In genomic region chr19:12726988-12727316, GRCh38 we compare ENCODE assay signal across 19 cellular contexts. TPM values are rescaled to one million over a fixed set of nuclear protein-coding genes. Genes with fewer than 3 reads are reported as not detected.
DNase-seq lines count a peak whose midpoint lies in the region; ATAC-seq and TF ChIP-seq lines count a peak whose summit lies in the region.
"Had no signal": no experiment of that assay in that cellular context is flagged by ENCODE, and none has a peak within 500 bp of the region (broad histone marks: within the 10 kb centered on the region; RNA-seq: fewer than 3 reads in every experiment).

No MANE protein-coding gene starts in this region.

- no peaks in the 10 kb centered on the region for H4K20me1 ChIP-seq in OCI-LY1 (ENCODE audit: insufficient read depth, low read length)

- no peak for TF ChIP-seq CTCF in activated CD8-positive, alpha-beta T cell treated with anti-CD3 and anti-CD28 coated beads for 36 hours (IDR thresholded peaks at IDR 0.05)
- TF ChIP-seq CTCF in OCI-LY1 (IDR thresholded peaks at IDR 0.05; ENCODE audit: low read length): no peak
- TF ChIP-seq CTCF in CD8-positive, alpha-beta T cell (IDR thresholded peaks at IDR 0.05): no peak
- TF ChIP-seq CTCF in right lobe of liver (IDR thresholded peaks at IDR 0.05): no peak

- H3K4me1 ChIP-seq in OCI-LY1 (ENCODE audit: insufficient read depth, low read length, severe bottlenecking) (peaks cover 22% of the 10 kb centered on the region), right lobe of liver (peaks cover 0 to 25% (median 11%) of the 10 kb centered on the region in 4 donors)
- peaks cover 16% of the 10 kb centered on the region for H3K4me1 ChIP-seq in CD8-positive, alpha-beta T cell (ENCODE audit: insufficient read depth, low read length)
- H3K4me1 ChIP-seq: Caco-2 had no signal

- H3K79me2 ChIP-seq in OCI-LY1 (ENCODE audit: insufficient read depth, low read length): peaks cover 21% of the 10 kb centered on the region

- H3K9me3 Mint-ChIP-seq in activated CD8-positive, alpha-beta T cell treated with anti-CD3 and anti-CD28 coated beads, Interleukin-2, amount 10 ng/mL, durations not matched to agents 7 days and 5 days (ENCODE audit: insufficient read depth): no peaks in the 10 kb centered on the region
- no peaks in the 10 kb centered on the region for H3K9me3 Mint-ChIP-seq in activated CD8-positive, alpha-beta T cell treated with anti-CD3 and anti-CD28 coated beads for 36 hours
- no peaks in the 10 kb centered on the region for H3K9me3 Mint-ChIP-seq in activated naive CD8-positive, alpha-beta T cell treated with anti-CD3 and anti-CD28 coated beads, Interleukin-2, amount 10 ng/mL, durations not matched to agents 7 days and 5 days
- no peaks in the 10 kb centered on the region for H3K9me3 Mint-ChIP-seq in stimulated activated memory B cell treated with anti-CD40 and anti-IgM and Interleukin-4, amounts not matched to agents 10 μg/mL and 1 μg/mL and 100 μg/mL, for 72 hours
- H3K9me3 Mint-ChIP-seq in CD8-positive, alpha-beta T cell: no peaks in the 10 kb centered on the region

- H3K27ac Mint-ChIP-seq in activated CD8-positive, alpha-beta T cell treated with anti-CD3 and anti-CD28 coated beads, Interleukin-2, amount 10 ng/mL, durations not matched to agents 7 days and 5 days: peak overlapping the region; percentile 63
- H3K27ac Mint-ChIP-seq in activated CD8-positive, alpha-beta T cell treated with anti-CD3 and anti-CD28 coated beads for 36 hours: no peak overlapping the region
- peak overlapping the region; percentile 26 for H3K27ac Mint-ChIP-seq in activated naive CD8-positive, alpha-beta T cell treated with anti-CD3 and anti-CD28 coated beads, Interleukin-2, amount 10 ng/mL, durations not matched to agents 7 days and 5 days
- peak overlapping the region; percentile 53 for H3K27ac Mint-ChIP-seq in stimulated activated memory B cell treated with anti-CD40 and anti-IgM and Interleukin-4, amounts not matched to agents 10 μg/mL and 1 μg/mL and 100 μg/mL, for 72 hours
- no peak overlapping the region for H3K27ac Mint-ChIP-seq in CD8-positive, alpha-beta T cell

- TF ChIP-seq POLR2A in right lobe of liver (IDR thresholded peaks at IDR 0.05): no peak

- POLR2A ChIA-PET in activated CD8-positive, alpha-beta T cell treated with anti-CD3 and anti-CD28 coated beads, Interleukin-2, amount 10 ng/mL, durations not matched to agents 7 days and 5 days (lab: Charles Lee): interaction anchor here (0.6 to 1.5 kb wide), 2 partner anchors 45 to 64 kb away, joined by 3 read pairs; partner anchors contain the start of genes DHPS and JUNB
- POLR2A ChIA-PET in activated CD8-positive, alpha-beta T cell treated with anti-CD3 and anti-CD28 coated beads for 36 hours (lab: Charles Lee): interaction anchor here (9.0 kb wide), 1 partner anchor 7 kb away, joined by 160 read pairs; the partner anchor contains the start of genes GET3 and TRIR
- POLR2A ChIA-PET in activated naive CD8-positive, alpha-beta T cell treated with anti-CD3 and anti-CD28 coated beads, Interleukin-2, amount 10 ng/mL, durations not matched to agents 7 days and 5 days (lab: Charles Lee): interaction anchor here (0.7 to 7.2 kb wide), 2 partner anchors 7 to 16 kb away, joined by 4 to 162 read pairs; partner anchors contain the start of genes GET3 and TRIR
- POLR2A ChIA-PET in CD8-positive, alpha-beta T cell (lab: Charles Lee): interaction anchor here (0.7 to 1.2 kb wide), 2 partner anchors 31 to 103 kb away, joined by 3 read pairs; partner anchors contain the start of gene FBXW9

- DNase-seq in activated CD8-positive, alpha-beta T cell treated with anti-CD3 and anti-CD28 coated beads, Interleukin-2, amount 10 ng/mL, durations not matched to agents 7 days and 5 days: no peak
- DNase-seq in activated CD8-positive, alpha-beta T cell treated with anti-CD3 and anti-CD28 coated beads for 36 hours: no peak
- DNase-seq in activated naive CD8-positive, alpha-beta T cell treated with anti-CD3 and anti-CD28 coated beads, Interleukin-2, amount 10 ng/mL, durations not matched to agents 7 days and 5 days: no peak
- DNase-seq in CD8-positive, alpha-beta T cell: no peak
- DNase-seq in right lobe of liver (no peak), mesenteric fat pad (ENCODE audit: low spot score) (no peak)
- DNase-seq: C1 segment of cervical spinal cord, Caco-2, HCEC 1CT, NCI-H1092 treated with DMSO at 0.1 percent for 48 hours, NCI-H1694 treated with DMSO at 0.1 percent for 48 hours, NCI-H69, SHP77 treated with DMSO at 0.1 percent for 48 hours had no signal

- H3K4me3 Mint-ChIP-seq in activated CD8-positive, alpha-beta T cell treated with anti-CD3 and anti-CD28 coated beads, Interleukin-2, amount 10 ng/mL, durations not matched to agents 7 days and 5 days: no peak overlapping the region
- H3K4me3 Mint-ChIP-seq in activated CD8-positive, alpha-beta T cell treated with anti-CD3 and anti-CD28 coated beads for 36 hours: no peak overlapping the region
- no peak overlapping the region for H3K4me3 Mint-ChIP-seq in activated naive CD8-positive, alpha-beta T cell treated with anti-CD3 and anti-CD28 coated beads, Interleukin-2, amount 10 ng/mL, durations not matched to agents 7 days and 5 days
- H3K4me3 Mint-ChIP-seq in stimulated activated memory B cell treated with anti-CD40 and anti-IgM and Interleukin-4, amounts not matched to agents 10 μg/mL and 1 μg/mL and 100 μg/mL, for 72 hours: no peak overlapping the region
- H3K4me3 Mint-ChIP-seq in CD8-positive, alpha-beta T cell: no peak overlapping the region

- H3K4me3 ChIP-seq in OCI-LY1 (ENCODE audit: low read depth, low read length, poor library complexity, severe bottlenecking) (no peak overlapping the region), right lobe of liver (no peak overlapping the region)
- no peak overlapping the region for H3K4me3 ChIP-seq in CD8-positive, alpha-beta T cell (ENCODE audit: low read depth, low read length)
- H3K4me3 ChIP-seq: GM12878 had no signal

- H3K27me3 ChIP-seq in OCI-LY1 (ENCODE audit: insufficient read depth, low read length): no peaks in the 10 kb centered on the region
- no peaks in the 10 kb centered on the region for H3K27me3 ChIP-seq in CD8-positive, alpha-beta T cell (ENCODE audit: insufficient read depth, low read length)
- no peaks in the 10 kb centered on the region for H3K27me3 ChIP-seq in right lobe of liver

- intact Hi-C loops in activated CD8-positive, alpha-beta T cell treated with anti-CD3 and anti-CD28 coated beads for 36 hours (cut with micrococcal nuclease): no loop called here
- intact Hi-C loops in CD8-positive, alpha-beta T cell (cut with DNase I, micrococcal nuclease): no loop called here
- intact Hi-C loops in right lobe of liver (cut with DNase I): loop anchor here in 1 of 2 donors (10.0 kb wide), 1 partner anchor 48 kb away; the partner anchor contains the start of gene HOOK2

- H3K27ac ChIP-seq in OCI-LY1 (ENCODE audit: low read depth, low read length, poor library complexity, severe bottlenecking) (peak overlapping the region; percentile 83), right lobe of liver (no peak overlapping the region)
- H3K27ac ChIP-seq in CD8-positive, alpha-beta T cell (ENCODE audit: low read depth, low read length): no peak overlapping the region

- H3F3A ChIP-seq in OCI-LY1 (ENCODE audit: insufficient read depth, low read length): peaks cover 7% of the 10 kb centered on the region

- peak overlapping the region; percentile 8; the same call in 1 of the 2 replicates for H3K9ac ChIP-seq in OCI-LY1 (ENCODE audit: low read length)

- H3K36me3 Mint-ChIP-seq in activated CD8-positive, alpha-beta T cell treated with anti-CD3 and anti-CD28 coated beads, Interleukin-2, amount 10 ng/mL, durations not matched to agents 7 days and 5 days (ENCODE audit: low read depth): peaks cover 43% of the 10 kb centered on the region
- H3K36me3 Mint-ChIP-seq in activated CD8-positive, alpha-beta T cell treated with anti-CD3 and anti-CD28 coated beads for 36 hours (ENCODE audit: low read depth): peaks cover 35% of the 10 kb centered on the region
- H3K36me3 Mint-ChIP-seq in activated naive CD8-positive, alpha-beta T cell treated with anti-CD3 and anti-CD28 coated beads, Interleukin-2, amount 10 ng/mL, durations not matched to agents 7 days and 5 days: peaks cover 31% of the 10 kb centered on the region
- H3K36me3 Mint-ChIP-seq in stimulated activated memory B cell treated with anti-CD40 and anti-IgM and Interleukin-4, amounts not matched to agents 10 μg/mL and 1 μg/mL and 100 μg/mL, for 72 hours: peaks cover 31% of the 10 kb centered on the region
- H3K36me3 Mint-ChIP-seq in CD8-positive, alpha-beta T cell: peaks cover 40% of the 10 kb centered on the region

- ATAC-seq in activated CD8-positive, alpha-beta T cell treated with anti-CD3 and anti-CD28 coated beads, Interleukin-2, amount 10 ng/mL, durations not matched to agents 7 days and 5 days: no peak
- ATAC-seq in activated CD8-positive, alpha-beta T cell treated with anti-CD3 and anti-CD28 coated beads for 36 hours: no peak
- no peak for ATAC-seq in activated naive CD8-positive, alpha-beta T cell treated with anti-CD3 and anti-CD28 coated beads, Interleukin-2, amount 10 ng/mL, durations not matched to agents 7 days and 5 days (ENCODE audit: low read depth)
- no peak for ATAC-seq in stimulated activated memory B cell treated with anti-CD40 and anti-IgM and Interleukin-4, amounts not matched to agents 10 μg/mL and 1 μg/mL and 100 μg/mL, for 72 hours
- ATAC-seq in CD8-positive, alpha-beta T cell: no peak
- ATAC-seq in right lobe of liver: no peak
- ATAC-seq: GM12878, Panc1 had no signal

- no peak overlapping the region; the same call in 1 of the 2 replicates for H3K4me2 ChIP-seq in OCI-LY1 (ENCODE audit: low read length)

- H3K9me2 ChIP-seq in OCI-LY1 (ENCODE audit: low read depth, low read length): no peaks in the 10 kb centered on the region

- CTCF ChIA-PET in activated CD8-positive, alpha-beta T cell treated with anti-CD3 and anti-CD28 coated beads, Interleukin-2, amount 10 ng/mL, durations not matched to agents 7 days and 5 days (lab: Charles Lee): interaction anchor here (1.2 to 1.8 kb wide), 2 partner anchors 69 to 121 kb away, joined by 3 to 7 read pairs; no protein-coding TSS in a partner anchor
- CTCF ChIA-PET in activated CD8-positive, alpha-beta T cell treated with anti-CD3 and anti-CD28 coated beads for 36 hours (lab: Charles Lee): interaction anchor here (1.2 to 1.7 kb wide), 2 partner anchors 10 to 31 kb away, joined by 3 to 4 read pairs; no protein-coding TSS in a partner anchor
- CTCF ChIA-PET in CD8-positive, alpha-beta T cell (lab: Charles Lee): interaction anchor here (0.6 to 3.1 kb wide), 4 partner anchors 30 to 69 kb away, joined by 3 to 12 read pairs (median 4); no protein-coding TSS in a partner anchor

- H2AFZ ChIP-seq in OCI-LY1 (ENCODE audit: low read length): no peak overlapping the region

- no peaks in the 10 kb centered on the region for H3K27me3 Mint-ChIP-seq in activated CD8-positive, alpha-beta T cell treated with anti-CD3 and anti-CD28 coated beads, Interleukin-2, amount 10 ng/mL, durations not matched to agents 7 days and 5 days (ENCODE audit: low read depth)
- no peaks in the 10 kb centered on the region for H3K27me3 Mint-ChIP-seq in activated CD8-positive, alpha-beta T cell treated with anti-CD3 and anti-CD28 coated beads for 36 hours
- no peaks in the 10 kb centered on the region for H3K27me3 Mint-ChIP-seq in activated naive CD8-positive, alpha-beta T cell treated with anti-CD3 and anti-CD28 coated beads, Interleukin-2, amount 10 ng/mL, durations not matched to agents 7 days and 5 days
- no peaks in the 10 kb centered on the region for H3K27me3 Mint-ChIP-seq in stimulated activated memory B cell treated with anti-CD40 and anti-IgM and Interleukin-4, amounts not matched to agents 10 μg/mL and 1 μg/mL and 100 μg/mL, for 72 hours
- no peaks in the 10 kb centered on the region for H3K27me3 Mint-ChIP-seq in CD8-positive, alpha-beta T cell (ENCODE audit: low read depth)

- no peaks in the 10 kb centered on the region for H3K9me3 ChIP-seq in OCI-LY1 (ENCODE audit: low read length)
- no peaks in the 10 kb centered on the region for H3K9me3 ChIP-seq in CD8-positive, alpha-beta T cell (ENCODE audit: low read length)
- H3K9me3 ChIP-seq in right lobe of liver: no peaks in the 10 kb centered on the region
- H3K9me3 ChIP-seq: Caco-2 had no signal

- H3K4me1 Mint-ChIP-seq in activated CD8-positive, alpha-beta T cell treated with anti-CD3 and anti-CD28 coated beads, Interleukin-2, amount 10 ng/mL, durations not matched to agents 7 days and 5 days (ENCODE audit: low read depth): peaks cover 25% of the 10 kb centered on the region
- peaks cover 17% of the 10 kb centered on the region for H3K4me1 Mint-ChIP-seq in activated CD8-positive, alpha-beta T cell treated with anti-CD3 and anti-CD28 coated beads for 36 hours (ENCODE audit: low read depth)
- H3K4me1 Mint-ChIP-seq in activated naive CD8-positive, alpha-beta T cell treated with anti-CD3 and anti-CD28 coated beads, Interleukin-2, amount 10 ng/mL, durations not matched to agents 7 days and 5 days: peaks cover 10% of the 10 kb centered on the region
- peaks cover 67% of the 10 kb centered on the region for H3K4me1 Mint-ChIP-seq in stimulated activated memory B cell treated with anti-CD40 and anti-IgM and Interleukin-4, amounts not matched to agents 10 μg/mL and 1 μg/mL and 100 μg/mL, for 72 hours
- H3K4me1 Mint-ChIP-seq in CD8-positive, alpha-beta T cell (ENCODE audit: low read depth): peaks cover 28% of the 10 kb centered on the region

- WGBS in right lobe of liver (ENCODE audit: insufficient coverage, low coverage, low lambda C conversion rate, missing lambda C conversion rate): 100% methylated on average over 1 of the region's 2 CpGs

- peaks cover 46% of the 10 kb centered on the region for H3K36me3 ChIP-seq in OCI-LY1 (ENCODE audit: insufficient read depth, low read length)
- peaks cover 14% of the 10 kb centered on the region for H3K36me3 ChIP-seq in CD8-positive, alpha-beta T cell (ENCODE audit: insufficient read depth, low read length)
- H3K36me3 ChIP-seq in right lobe of liver: peaks cover 0 to 27% (median 17%) of the 10 kb centered on the region in 4 donors

RNA-seq across cellular contexts. Expression of gene TNPO2, which starts 3.2 kb away (rescaled TPM):
- total RNA-seq in activated CD8-positive, alpha-beta T cell treated with anti-CD3 and anti-CD28 coated beads, Interleukin-2, amount 10 ng/mL, durations not matched to agents 7 days and 5 days: 10 to 100 TPM; 84.3 to 93.1 TPM
- 10 to 100 TPM; 90.7 to 94.5 TPM for total RNA-seq in activated CD8-positive, alpha-beta T cell treated with anti-CD3 and anti-CD28 coated beads for 36 hours
- 10 to 100 TPM; 80.8 to 81.9 TPM for total RNA-seq in activated naive CD8-positive, alpha-beta T cell treated with anti-CD3 and anti-CD28 coated beads, Interleukin-2, amount 10 ng/mL, durations not matched to agents 7 days and 5 days
- 10 to 100 TPM; 39.4 to 39.6 TPM for total RNA-seq in CD8-positive, alpha-beta T cell
- total RNA-seq in right lobe of liver (10 to 100 TPM; 14.8 to 28.7 (median 19.6) TPM), mesenteric fat pad (79.4 TPM)

RNA-seq across cellular contexts. Expression of gene TRIR, which starts 7.5 kb away (rescaled TPM):
- total RNA-seq in activated CD8-positive, alpha-beta T cell treated with anti-CD3 and anti-CD28 coated beads, Interleukin-2, amount 10 ng/mL, durations not matched to agents 7 days and 5 days: 100 to 1,000 TPM; 206 to 228 TPM
- 100 to 1,000 TPM; 154 to 169 TPM for total RNA-seq in activated CD8-positive, alpha-beta T cell treated with anti-CD3 and anti-CD28 coated beads for 36 hours
- 100 to 1,000 TPM; 213 to 214 TPM for total RNA-seq in activated naive CD8-positive, alpha-beta T cell treated with anti-CD3 and anti-CD28 coated beads, Interleukin-2, amount 10 ng/mL, durations not matched to agents 7 days and 5 days
- 100 to 1,000 TPM; 197 to 213 TPM for total RNA-seq in CD8-positive, alpha-beta T cell
- total RNA-seq in right lobe of liver (100 to 1,000 TPM in 4 of 6 experiments, 10 to 100 TPM in 2; 69.8 to 244 (median 106) TPM), mesenteric fat pad (139 TPM)

RNA-seq across cellular contexts. Expression of gene GET3, which starts 10.3 kb away (rescaled TPM):
- total RNA-seq in activated CD8-positive, alpha-beta T cell treated with anti-CD3 and anti-CD28 coated beads, Interleukin-2, amount 10 ng/mL, durations not matched to agents 7 days and 5 days: 10 to 100 TPM; 66.8 to 71.5 TPM
- 10 to 100 TPM; 50.7 to 52.2 TPM for total RNA-seq in activated CD8-positive, alpha-beta T cell treated with anti-CD3 and anti-CD28 coated beads for 36 hours
- total RNA-seq in activated naive CD8-positive, alpha-beta T cell treated with anti-CD3 and anti-CD28 coated beads, Interleukin-2, amount 10 ng/mL, durations not matched to agents 7 days and 5 days: 10 to 100 TPM; 46.4 to 47.2 TPM
- 10 to 100 TPM; 17.6 to 19.8 TPM for total RNA-seq in CD8-positive, alpha-beta T cell
- total RNA-seq in right lobe of liver: 10 to 100 TPM; 22.3 to 35.8 (median 25.8) TPM
- 57.6 TPM for total RNA-seq in mesenteric fat pad

RNA-seq across cellular contexts. Expression of gene BEST2, which starts 24.6 kb away (rescaled TPM):
- not detected for total RNA-seq in activated CD8-positive, alpha-beta T cell treated with anti-CD3 and anti-CD28 coated beads, Interleukin-2, amount 10 ng/mL, durations not matched to agents 7 days and 5 days
- not detected for total RNA-seq in activated CD8-positive, alpha-beta T cell treated with anti-CD3 and anti-CD28 coated beads for 36 hours
- not detected for total RNA-seq in activated naive CD8-positive, alpha-beta T cell treated with anti-CD3 and anti-CD28 coated beads, Interleukin-2, amount 10 ng/mL, durations not matched to agents 7 days and 5 days
- total RNA-seq in CD8-positive, alpha-beta T cell: not detected
- not detected for total RNA-seq in right lobe of liver
- not detected for total RNA-seq in mesenteric fat pad
- total RNA-seq: A172, G401, GM12878 had no signal

RNA-seq across cellular contexts. Expression of gene FBXW9, which starts 30.5 kb away (rescaled TPM):
- total RNA-seq in activated CD8-positive, alpha-beta T cell treated with anti-CD3 and anti-CD28 coated beads, Interleukin-2, amount 10 ng/mL, durations not matched to agents 7 days and 5 days: 1 to 10 TPM; 6.0 to 6.1 TPM
- 10 to 100 TPM in 1 of 2 experiments, 1 to 10 TPM in 1; 9.9 to 10.8 TPM for total RNA-seq in activated CD8-positive, alpha-beta T cell treated with anti-CD3 and anti-CD28 coated beads for 36 hours
- 1 to 10 TPM; 4.9 to 5.3 TPM for total RNA-seq in activated naive CD8-positive, alpha-beta T cell treated with anti-CD3 and anti-CD28 coated beads, Interleukin-2, amount 10 ng/mL, durations not matched to agents 7 days and 5 days
- total RNA-seq in CD8-positive, alpha-beta T cell: 1 to 10 TPM; 2.3 to 2.8 TPM
- total RNA-seq in right lobe of liver (1 to 10 TPM; 1.6 to 4.9 (median 2.6) TPM), mesenteric fat pad (4.4 TPM)

Comparison
In these comparisons a context has a peak if more than half of its experiments do, and no peak if none do; other contexts are left out.
1. H3K27ac Mint-ChIP-seq: peak in activated CD8-positive, alpha-beta T cell treated with anti-CD3 and anti-CD28 coated beads, Interleukin-2, amount 10 ng/mL, durations not matched to agents 7 days and 5 days (single experiment), activated naive CD8-positive, alpha-beta T cell treated with anti-CD3 and anti-CD28 coated beads, Interleukin-2, amount 10 ng/mL, durations not matched to agents 7 days and 5 days (single experiment) and stimulated activated memory B cell treated with anti-CD40 and anti-IgM and Interleukin-4, amounts not matched to agents 10 μg/mL and 1 μg/mL and 100 μg/mL, for 72 hours (single experiment); none in activated CD8-positive, alpha-beta T cell treated with anti-CD3 and anti-CD28 coated beads for 36 hours (single experiment) and CD8-positive, alpha-beta T cell (single experiment).